20 cellular contexts compared by ENCODE assay signal in the genomic region with DNA sequence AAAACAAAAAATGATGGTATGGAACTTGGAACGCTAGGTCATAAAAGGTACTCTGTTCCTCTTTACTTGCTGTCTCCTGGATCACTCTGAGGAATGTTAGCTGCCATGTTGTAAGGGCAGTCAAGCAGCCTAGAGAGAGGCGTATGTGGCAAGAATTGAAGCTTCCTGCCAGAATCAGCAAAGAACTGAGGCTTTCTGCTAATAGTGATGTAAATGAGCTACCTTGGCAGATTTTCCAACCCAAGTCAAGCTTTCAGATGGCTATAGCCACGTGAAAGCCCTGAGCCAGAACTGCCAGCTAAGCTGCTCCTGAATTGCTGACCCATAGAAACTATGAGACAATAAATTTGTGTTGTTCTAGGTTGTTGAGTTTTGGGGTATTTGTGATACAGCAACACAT. TPM values are rescaled to one million over a fixed set of nuclear protein-coding genes. Genes with fewer than 3 reads are reported as not detected.
DNase-seq lines count a peak whose midpoint lies in the region; ATAC-seq and TF ChIP-seq lines count a peak whose summit lies in the region.
"Had no signal": no experiment of that assay in that cellular context is flagged by ENCODE, and none has a peak within 500 bp of the region (broad histone marks: within the 10 kb centered on the region; RNA-seq: fewer than 3 reads in every experiment).

No MANE protein-coding gene starts in this region.

- intact Hi-C loops in aorta (cut with DNase I): no loop called here

- no peak overlapping the region for H3K27ac ChIP-seq in aorta (ENCODE audit: low read depth in 1 of 2, low read length in 2 of 2)

- ATAC-seq in aorta (ENCODE audit: low FRiP score) (no peak), GM18520 (IDR thresholded peaks at IDR 0.05; ENCODE audit: unreplicated experiment) (no peak), HG02588 (IDR thresholded peaks at IDR 0.05; ENCODE audit: unreplicated experiment) (no peak)
- no peak for ATAC-seq in natural killer cell treated with Interleukin-12 subunit alpha and Interleukin-12 subunit beta and Interleukin-15 and Interleukin-18, amount 100 ng/mL, for 72 hours

- no peak overlapping the region for H3K4me3 ChIP-seq in H7 (ENCODE audit: insufficient read depth, low read depth, low read length)
- no peak overlapping the region for H3K4me3 ChIP-seq in aorta (ENCODE audit: low read length in 2 of 2)

- no peaks in the 10 kb centered on the region for H3K27me3 Mint-ChIP-seq in brain
- no peaks in the 10 kb centered on the region for H3K27me3 Mint-ChIP-seq in progenitor cell of endocrine pancreas
- H3K27me3 Mint-ChIP-seq in natural killer cell treated with Interleukin-12 subunit alpha and Interleukin-12 subunit beta and Interleukin-15 and Interleukin-18, amount 100 ng/mL, for 72 hours: no peaks in the 10 kb centered on the region
- H3K27me3 Mint-ChIP-seq: CD4-positive, CD25-positive, alpha-beta regulatory T cell had no signal

- H3K36me3 ChIP-seq in H7 (replicated peaks; ENCODE audit: control insufficient read depth, insufficient read depth, low read length): no peaks in the 10 kb centered on the region
- peaks cover 0 to 3% of the 10 kb centered on the region in 2 donors for H3K36me3 ChIP-seq in aorta (ENCODE audit: control insufficient read depth in 1 of 2, insufficient read depth in 2 of 2, low read length in 1 of 2)

- peaks cover 45% of the 10 kb centered on the region for H3K36me3 Mint-ChIP-seq in brain
- peaks cover 9% of the 10 kb centered on the region for H3K36me3 Mint-ChIP-seq in progenitor cell of endocrine pancreas (ENCODE audit: insufficient read depth)
- H3K36me3 Mint-ChIP-seq in natural killer cell treated with Interleukin-12 subunit alpha and Interleukin-12 subunit beta and Interleukin-15 and Interleukin-18, amount 100 ng/mL, for 72 hours: no peaks in the 10 kb centered on the region

- H3K9me3 Mint-ChIP-seq in brain (no peaks in the 10 kb centered on the region), progenitor cell of endocrine pancreas (ENCODE audit: low read depth) (no peaks in the 10 kb centered on the region)
- H3K9me3 Mint-ChIP-seq in natural killer cell treated with Interleukin-12 subunit alpha and Interleukin-12 subunit beta and Interleukin-15 and Interleukin-18, amount 100 ng/mL, for 72 hours: no peaks in the 10 kb centered on the region
- H3K9me3 Mint-ChIP-seq: CD4-positive, CD25-positive, alpha-beta regulatory T cell had no signal

- no peaks in the 10 kb centered on the region for H3K9me3 ChIP-seq in aorta (ENCODE audit: control insufficient read depth, low read length)
- H3K9me3 ChIP-seq: SK-N-SH had no signal

- TF ChIP-seq CTCF in brain (conservative IDR thresholded peaks at IDR 0.05) (no peak), progenitor cell of endocrine pancreas (IDR thresholded peaks at IDR 0.05; ENCODE audit: unreplicated experiment) (no peak)

- 88 to 93% methylated on average over 3 of the region's 3 CpGs for WGBS in aorta, 2 donors

- DNase-seq in H7 (peak; percentile 8), iPS DF 19.7 (ENCODE audit: low read depth, low spot score) (peak; percentile 23), progenitor cell of endocrine pancreas (ENCODE audit: low spot score, unreplicated experiment) (no peak), aorta (no peak)
- DNase-seq in natural killer cell treated with Interleukin-12 subunit alpha and Interleukin-12 subunit beta and Interleukin-15 and Interleukin-18, amount 100 ng/mL, for 72 hours (ENCODE audit: low spot score): no peak
- DNase-seq: CD4-positive, CD25-positive, alpha-beta regulatory T cell; DMS79; GOT3; Kasumi-1; NCI-H1417 treated with DMSO at 0.1 percent for 48 hours; NCI-H187 treated with DMSO at 0.1 percent for 48 hours; NCI-H226; NCI-H510A treated with DMSO at 0.1 percent for 48 hours; NCI-H748 treated with DMSO at 0.1 percent for 48 hours; NK-92 treated with Interleukin-12 subunit alpha and Interleukin-12 subunit beta, amount 100 ng/mL, for 24 hours; SIG-M5; SK-N-SH had no signal

- H3K4me1 ChIP-seq in aorta (ENCODE audit: control insufficient read depth in 1 of 2, insufficient read depth in 2 of 2, low read length in 2 of 2): no peaks in the 10 kb centered on the region

- H3K4me1 Mint-ChIP-seq in brain (no peaks in the 10 kb centered on the region), progenitor cell of endocrine pancreas (ENCODE audit: low read depth) (no peaks in the 10 kb centered on the region)
- H3K4me1 Mint-ChIP-seq in natural killer cell treated with Interleukin-12 subunit alpha and Interleukin-12 subunit beta and Interleukin-15 and Interleukin-18, amount 100 ng/mL, for 72 hours (ENCODE audit: low read depth in 2 of 2): no peaks in the 10 kb centered on the region

- H3K27ac Mint-ChIP-seq in brain (peak overlapping the region in 4 of 5 experiments; percentile 42 to 94 (median 62)), progenitor cell of endocrine pancreas (peak overlapping the region; percentile 45)
- H3K27ac Mint-ChIP-seq in natural killer cell treated with Interleukin-12 subunit alpha and Interleukin-12 subunit beta and Interleukin-15 and Interleukin-18, amount 100 ng/mL, for 72 hours: no peak overlapping the region

- H3K4me3 Mint-ChIP-seq in brain (no peak overlapping the region), progenitor cell of endocrine pancreas (ENCODE audit: low read depth) (no peak overlapping the region)
- no peak overlapping the region for H3K4me3 Mint-ChIP-seq in natural killer cell treated with Interleukin-12 subunit alpha and Interleukin-12 subunit beta and Interleukin-15 and Interleukin-18, amount 100 ng/mL, for 72 hours
- H3K4me3 Mint-ChIP-seq: CD4-positive, CD25-positive, alpha-beta regulatory T cell had no signal

- H3K27me3 ChIP-seq in H7 (ENCODE audit: control insufficient read depth, insufficient read depth, low read length): no peaks in the 10 kb centered on the region
- no peaks in the 10 kb centered on the region for H3K27me3 ChIP-seq in aorta (ENCODE audit: control insufficient read depth in 1 of 2, insufficient read depth in 2 of 2, low read length in 1 of 2)

RNA-seq across cellular contexts. Expression of gene AASDH, which starts 38.7 kb away (rescaled TPM):
- total RNA-seq in H7 (2014; rRNA removed; shearing (Covaris generic)): 11.4 and 16.5 TPM in 2 replicates
- 2.4 TPM for polyA plus RNA-seq in brain (ENCODE audit: insufficient read depth, low read depth, low replicate concordance)
- 22.0 and 25.2 TPM in 2 replicates for total RNA-seq in progenitor cell of endocrine pancreas
- 10 to 100 TPM in 1 of 2 donors, 1 to 10 TPM in 1; 7.1 to 12.2 TPM for total RNA-seq in aorta
- 1 to 10 TPM; 3.6 to 6.1 TPM for polyA plus RNA-seq in aorta
- 10 to 100 TPM; 10.5 to 10.7 TPM for total RNA-seq in natural killer cell treated with Interleukin-12 subunit alpha and Interleukin-12 subunit beta and Interleukin-15 and Interleukin-18, amount 100 ng/mL, for 72 hours

Comparison
In these comparisons a context has a peak if more than half of its experiments do, and no peak if none do; other contexts are left out.
1. DNase-seq: peak in H7 (single experiment) and iPS DF 19.7 (single experiment); none in progenitor cell of endocrine pancreas (single experiment), aorta (0 of 2) and natural killer cell treated with Interleukin-12 subunit alpha and Interleukin-12 subunit beta and Interleukin-15 and Interleukin-18, amount 100 ng/mL, for 72 hours (single experiment).
2. H3K27ac Mint-ChIP-seq: peak in brain (4 of 5) and progenitor cell of endocrine pancreas (single experiment); none in natural killer cell treated with Interleukin-12 subunit alpha and Interleukin-12 subunit beta and Interleukin-15 and Interleukin-18, amount 100 ng/mL, for 72 hours (0 of 2).